ENCODE assay signal across 9 cellular contexts in the genomic region with DNA sequence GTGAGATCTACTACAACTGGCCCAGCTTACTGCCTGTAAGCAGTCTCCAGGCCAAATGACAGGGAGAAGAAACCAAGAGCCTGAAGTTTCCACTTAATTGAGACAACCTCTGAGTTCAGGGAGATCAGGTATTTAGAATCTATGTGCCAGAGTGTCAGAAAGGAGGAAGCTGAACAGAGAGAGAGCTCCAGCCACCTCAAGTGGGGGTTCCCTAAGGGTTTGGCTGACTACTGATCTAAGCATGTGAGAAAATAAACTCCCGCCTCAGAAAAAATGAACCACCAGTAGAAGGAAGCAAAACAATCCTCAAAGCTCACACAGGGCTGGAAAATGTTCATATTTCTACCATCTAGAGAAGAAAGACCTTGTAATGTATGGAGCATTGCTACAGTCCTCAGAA. TPM values are rescaled to one million over a fixed set of nuclear protein-coding genes. Genes with fewer than 3 reads are reported as not detected.
DNase-seq lines count a peak whose midpoint lies in the region; ATAC-seq and TF ChIP-seq lines count a peak whose summit lies in the region.
"Had no signal": no experiment of that assay in that cellular context is flagged by ENCODE, and none has a peak within 500 bp of the region (broad histone marks: within the 10 kb centered on the region; RNA-seq: fewer than 3 reads in every experiment).

No MANE protein-coding gene starts in this region.

- no peak overlapping the region for H2AFZ ChIP-seq in mesenchymal stem cell (ENCODE audit: low read depth, low read length)

- TF ChIP-seq POLR2A in gastrocnemius medialis (IDR thresholded peaks at IDR 0.05): no peak

- H3K27ac ChIP-seq in RWPE2 (ENCODE audit: poor library complexity, severe bottlenecking) (no peak overlapping the region), mesenchymal stem cell (ENCODE audit: low read length, poor library complexity, severe bottlenecking) (peak overlapping the region; percentile 24), gastrocnemius medialis (no peak overlapping the region)
- H3K27ac ChIP-seq: 22Rv1 had no signal

- H2BK5ac ChIP-seq in mesenchymal stem cell (ENCODE audit: low read depth, low read length, poor library complexity, severe bottlenecking): no peak overlapping the region

- H3K18ac ChIP-seq in mesenchymal stem cell (ENCODE audit: low read depth in 1 of 2, low read length in 2 of 2): no peak overlapping the region

- H2BK120ac ChIP-seq in mesenchymal stem cell (ENCODE audit: low read depth, low read length): no peak overlapping the region

- H3K9me3 ChIP-seq in RWPE2 (ENCODE audit: severe bottlenecking) (no peaks in the 10 kb centered on the region), mesenchymal stem cell (ENCODE audit: control insufficient read depth, low read length) (no peaks in the 10 kb centered on the region), gastrocnemius medialis (no peaks in the 10 kb centered on the region)

- H2BK12ac ChIP-seq in mesenchymal stem cell (ENCODE audit: low read length in 2 of 2): no peak overlapping the region

- H3K4me2 ChIP-seq in mesenchymal stem cell (ENCODE audit: low read length, poor library complexity, severe bottlenecking): no peak overlapping the region

- ATAC-seq in HG02840 (IDR thresholded peaks at IDR 0.05; ENCODE audit: low FRiP score, unreplicated experiment): peak; percentile 68
- ATAC-seq in RWPE2 (ENCODE audit: low read depth): peak; percentile 29; the same call in 2 of the 3 replicates
- ATAC-seq in HG03045 (IDR thresholded peaks at IDR 0.05; ENCODE audit: unreplicated experiment): no peak
- ATAC-seq in gastrocnemius medialis: no peak

- H3K36me3 ChIP-seq in RWPE2 (ENCODE audit: low read depth): peaks cover 6% of the 10 kb centered on the region; the same call in 1 of the 2 replicates
- H3K36me3 ChIP-seq in mesenchymal stem cell (ENCODE audit: control insufficient read depth in 1 of 2, insufficient read depth in 2 of 2, low read depth in 1 of 2, low read length in 2 of 2): peaks cover 0 to 4% of the 10 kb centered on the region in 2 experiments
- H3K36me3 ChIP-seq in gastrocnemius medialis: no peaks in the 10 kb centered on the region

- intact Hi-C loops in gastrocnemius medialis (cut with DNase I; ENCODE audit: low total_unique reads): no loop called here

- H3K23ac ChIP-seq in mesenchymal stem cell (ENCODE audit: low read length in 2 of 2): no peak overlapping the region

- H4K8ac ChIP-seq in mesenchymal stem cell (ENCODE audit: low read length): no peak overlapping the region

- TF ChIP-seq CTCF in RWPE2 (IDR thresholded peaks at IDR 0.05; ENCODE audit: poor library complexity, severe bottlenecking): no peak
- TF ChIP-seq CTCF in gastrocnemius medialis (IDR thresholded peaks at IDR 0.05 in 4 of 5, conservative IDR thresholded peaks at IDR 0.05 in 1 of 5): no peak

- no peaks in the 10 kb centered on the region for H3K79me1 ChIP-seq in mesenchymal stem cell (replicated peaks; ENCODE audit: low read length, poor library complexity, severe bottlenecking)

- DNase-seq in NCI-H1417 (lab: John Stamatoyannopoulos, UW) (peak in 2 of 3 experiments; percentile 16 to 30), NCI-H1417 treated with DMSO at 0.1 percent for 48 hours (lab: John Stamatoyannopoulos, UW) (no peak), RWPE2 (ENCODE audit: low spot score) (no peak), mesenchymal stem cell (peak; percentile 70), HuH-7.5 (ENCODE audit: low spot score) (no peak), gastrocnemius medialis (no peak)

- H3K27me3 ChIP-seq in RWPE2 (ENCODE audit: insufficient read depth, poor library complexity, severe bottlenecking) (no peaks in the 10 kb centered on the region), mesenchymal stem cell (ENCODE audit: control insufficient read depth in 1 of 2, insufficient read depth in 1 of 2, low read length in 2 of 2) (no peaks in the 10 kb centered on the region), gastrocnemius medialis (no peaks in the 10 kb centered on the region)

- no peak overlapping the region for H2AK5ac ChIP-seq in mesenchymal stem cell (ENCODE audit: low read length, severe bottlenecking)

- no peak overlapping the region for H4K91ac ChIP-seq in mesenchymal stem cell (ENCODE audit: low read length)

- H3K9ac ChIP-seq in mesenchymal stem cell (ENCODE audit: low read length): peak overlapping the region; percentile 16

- no peak overlapping the region for H3K14ac ChIP-seq in mesenchymal stem cell (ENCODE audit: low read length in 2 of 2)

- H2BK15ac ChIP-seq in mesenchymal stem cell (ENCODE audit: low read depth, poor library complexity, severe bottlenecking): no peak overlapping the region

- no peaks in the 10 kb centered on the region for H3K4me1 ChIP-seq in RWPE2 (ENCODE audit: insufficient read depth, poor library complexity, severe bottlenecking)
- peaks cover 6% of the 10 kb centered on the region for H3K4me1 ChIP-seq in mesenchymal stem cell (ENCODE audit: control insufficient read depth, insufficient read depth, low read depth, low read length)
- peaks cover 3 to 11% of the 10 kb centered on the region in 2 donors for H3K4me1 ChIP-seq in gastrocnemius medialis

- H3K4ac ChIP-seq in mesenchymal stem cell (ENCODE audit: low read depth in 1 of 2, low read length in 2 of 2): no peak overlapping the region

- in situ Hi-C loops in gastrocnemius medialis (cut with MboI; ENCODE audit: low sequenced_read_pairs in 4 of 4): no loop called here

- WGBS in mesenchymal stem cell: no CpG with 5 or more reads among the region's 1 CpG

- no peak overlapping the region for H3K4me3 ChIP-seq in RWPE2 (ENCODE audit: severe bottlenecking)
- H3K4me3 ChIP-seq in mesenchymal stem cell (ENCODE audit: insufficient read depth in 1 of 2, low read depth in 1 of 2, low read length in 2 of 2): no peak overlapping the region
- no peak overlapping the region for H3K4me3 ChIP-seq in gastrocnemius medialis

RNA-seq across cellular contexts. Expression of a gene that starts 25.0 kb away (rescaled TPM):
- polyA plus RNA-seq in mesenchymal stem cell (2013, experiment 1 of 2): 313 TPM
- polyA plus RNA-seq in mesenchymal stem cell (2013, experiment 2 of 2): 300 TPM
- 10 to 100 TPM; 20.1 to 42.5 (median 33.4) TPM for total RNA-seq in gastrocnemius medialis

RNA-seq across cellular contexts. Expression of a gene that starts 46.6 kb away (rescaled TPM):
- polyA plus RNA-seq in mesenchymal stem cell (2013, experiment 1 of 2): 13.3 TPM
- 14.0 TPM for polyA plus RNA-seq in mesenchymal stem cell (2013, experiment 2 of 2)
- total RNA-seq in gastrocnemius medialis: 10 to 100 TPM in 2 of 4 donors, 1 to 10 TPM in 2; 7.1 to 22.0 (median 9.8) TPM

Comparison
In these comparisons a context has a peak if more than half of its experiments do, and no peak if none do; other contexts are left out.
1. DNase-seq: peak in NCI-H1417 (2 of 3) and mesenchymal stem cell (single experiment); none in NCI-H1417 treated with DMSO at 0.1 percent for 48 hours (single experiment), RWPE2 (single experiment), HuH-7.5 (single experiment) and gastrocnemius medialis (0 of 2).
2. ATAC-seq: peak in HG02840 (single experiment) and RWPE2 (single experiment); none in HG03045 (single experiment) and gastrocnemius medialis (0 of 2).